23 cellular contexts compared by ENCODE assay signal in the genomic region with DNA sequence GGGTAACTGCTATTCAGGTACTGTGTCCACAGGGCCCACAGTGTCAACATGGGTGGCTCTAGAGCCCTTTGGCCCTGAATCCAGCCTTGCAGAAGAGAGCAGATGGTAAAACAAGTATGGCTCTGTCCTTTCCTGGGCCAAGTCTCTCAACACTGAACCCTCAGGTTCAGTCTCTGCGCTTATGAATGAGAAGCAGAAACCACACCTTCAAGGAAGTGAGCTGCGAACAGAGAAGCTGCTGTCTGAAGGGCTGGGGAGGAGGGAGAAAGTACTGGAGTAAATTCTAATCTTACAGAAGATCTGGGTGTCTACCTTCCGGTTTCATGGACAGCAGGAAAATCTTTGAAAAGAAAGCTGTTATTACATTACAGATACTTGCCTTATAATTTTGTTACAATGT. TPM values are rescaled to one million over a fixed set of nuclear protein-coding genes. Genes with fewer than 3 reads are reported as not detected.
DNase-seq lines count a peak whose midpoint lies in the region; ATAC-seq, FAIRE-seq and TF ChIP-seq lines count a peak whose summit lies in the region.
"Had no signal": no experiment of that assay in that cellular context is flagged by ENCODE, and none has a peak within 500 bp of the region (broad histone marks: within the 10 kb centered on the region; RNA-seq: fewer than 3 reads in every experiment).

No MANE protein-coding gene starts in this region.

- H3K9me2 ChIP-seq in PC-3 (replicated peaks; ENCODE audit: low read length), result no peaks in the 10 kb centered on the region
- H3K9me2 ChIP-seq: SK-N-SH had no signal

- no peaks in the 10 kb centered on the region for H3K27me3 ChIP-seq in PC-3 (ENCODE audit: low read length)
- H3K27me3 ChIP-seq in K562 (ENCODE audit: control insufficient read depth in 2 of 2, insufficient read depth in 2 of 2, low read length in 2 of 2), result no peaks in the 10 kb centered on the region
- H3K27me3 ChIP-seq in lower lobe of right lung (ENCODE audit: low read depth), result no peaks in the 10 kb centered on the region
- H3K27me3 ChIP-seq in esophagus muscularis mucosa, result no peaks in the 10 kb centered on the region
- H3K27me3 ChIP-seq: breast epithelium, tibial artery had no signal

- no peaks in the 10 kb centered on the region for H3K9me1 ChIP-seq in K562 (ENCODE audit: control insufficient read depth, insufficient read depth, low read length)

- no peak overlapping the region for H3K9ac ChIP-seq in PC-3 (ENCODE audit: low read length)
- H3K9ac ChIP-seq in K562 (ENCODE audit: insufficient read depth in 1 of 2, low read depth in 2 of 2, low read length in 2 of 2), result peak overlapping the region; percentile 36 to 81; a peak in 2 of 4 replicates
- H3K9ac ChIP-seq: parathyroid adenoma, SK-N-SH had no signal

- H3K36me3 ChIP-seq in PC-3 (ENCODE audit: low read depth, low read length) (peaks cover 64% of the 10 kb centered on the region), K562 (ENCODE audit: control insufficient read depth, insufficient read depth, low read length) (peaks cover 76% of the 10 kb centered on the region), lower lobe of right lung (peaks cover 71% of the 10 kb centered on the region), esophagus muscularis mucosa (peaks cover 67 to 71% (median 68%) of the 10 kb centered on the region in 4 donors)

- no peaks in the 10 kb centered on the region for H3K9me3 Mint-ChIP-seq in stimulated activated naive CD8-positive, alpha-beta T cell treated with anti-CD3 and anti-CD28 coated beads, Interleukin-15, Interleukin-2, amounts not matched to agents 100 ng/mL and 50 ng/mL, for 24 hours
- H3K9me3 Mint-ChIP-seq: dendritic cell treated with granulocyte-macrophage colony-stimulating factor and Interleukin-4, amounts not matched to agents 40 ng/mL and 50 ng/mL, for 4 days had no signal

- no peak for DNase-seq in stimulated activated naive CD8-positive, alpha-beta T cell treated with anti-CD3 and anti-CD28 coated beads, Interleukin-15, Interleukin-2, amounts not matched to agents 100 U/mL and 50 U/mL, for 24 hours
- DNase-seq in PC-3, result no peak
- no peak for DNase-seq in K562 (ENCODE audit: extremely low read depth in 1 of 4, low spot score in 3 of 4)
- DNase-seq in lower lobe of right lung, result no peak
- DNase-seq in NCI-H187 treated with DMSO at 0.1 percent for 48 hours (lab: John Stamatoyannopoulos, UW), result no peak
- DNase-seq in NOMO-1 treated with dmso at 0.1 percent for 144 hours (lab: John Stamatoyannopoulos, UW; ENCODE audit: unreplicated experiment), result no peak
- DNase-seq in esophagus muscularis mucosa (ENCODE audit: extremely low spot score), result no peak
- DNase-seq: activated gamma-delta T cell treated with Interleukin-2 at 50 U/mL for 16 hours; C1 segment of cervical spinal cord; DMS79 treated with DMSO at 0.1 percent for 48 hours; Karpas-422; NCI-H1417; NCI-H774; SK-N-SH; stimulated activated CD4-positive, alpha-beta T cell treated with anti-CD3 and anti-CD28 coated beads, Interleukin-4, amount 100 ng/mL, for 24 hours had no signal

- H3K36me3 Mint-ChIP-seq in stimulated activated naive CD8-positive, alpha-beta T cell treated with anti-CD3 and anti-CD28 coated beads, Interleukin-15, Interleukin-2, amounts not matched to agents 100 ng/mL and 50 ng/mL, for 24 hours (ENCODE audit: low read depth), result peaks cover 70% of the 10 kb centered on the region

- no peaks in the 10 kb centered on the region for H3K27me3 Mint-ChIP-seq in stimulated activated naive CD8-positive, alpha-beta T cell treated with anti-CD3 and anti-CD28 coated beads, Interleukin-15, Interleukin-2, amounts not matched to agents 100 ng/mL and 50 ng/mL, for 24 hours
- H3K27me3 Mint-ChIP-seq: dendritic cell treated with granulocyte-macrophage colony-stimulating factor and Interleukin-4, amounts not matched to agents 40 ng/mL and 50 ng/mL, for 4 days had no signal

- H3K9me3 ChIP-seq in PC-3 (ENCODE audit: low read length), result no peaks in the 10 kb centered on the region
- H3K9me3 ChIP-seq in K562 (replicated peaks; ENCODE audit: control insufficient read depth, insufficient read depth, low read depth, low read length), result no peaks in the 10 kb centered on the region
- no peaks in the 10 kb centered on the region for H3K9me3 ChIP-seq in lower lobe of right lung
- H3K9me3 ChIP-seq in esophagus muscularis mucosa, result no peaks in the 10 kb centered on the region
- H3K9me3 ChIP-seq: breast epithelium, HAP-1, SK-N-SH, tibial artery had no signal

- CTCF ChIA-PET in PC-3 (lab: Charles Lee), result no interaction called here
- CTCF ChIA-PET in K562 (lab: Yijun Ruan, JAX; ENCODE audit: low intra/inter-chr PET ratio), result no interaction called here

- intact Hi-C loops in PC-3 (cut with micrococcal nuclease), result no loop called here
- intact Hi-C loops in K562 (cut with micrococcal nuclease), result no loop called here
- intact Hi-C loops in lower lobe of right lung (cut with DNase I), result no loop called here
- intact Hi-C loops in esophagus muscularis mucosa (cut with DNase I), result no loop called here

- no peak for FAIRE-seq in K562 (lab: Jason Lieb, UNC)
- FAIRE-seq: RCC 7860 had no signal

- no peak for TF ChIP-seq RAD21 in K562 (CRISPR knock-in tag; conservative IDR thresholded peaks at IDR 0.05 in 1 of 2, IDR thresholded peaks at IDR 0.05 in 1 of 2)

- WGBS in K562 (ENCODE audit: insufficient coverage, low coverage, missing lambda C conversion rate), result 73% methylated on average over 3 of the region's 3 CpGs
- WGBS in esophagus muscularis mucosa, result 86% methylated on average over 3 of the region's 3 CpGs

- H3K27ac ChIP-seq in PC-3 (ENCODE audit: low read length), result no peak overlapping the region
- no peak overlapping the region for H3K27ac ChIP-seq in K562 (ENCODE audit: extremely low read depth, low read depth, low read length)
- H3K27ac ChIP-seq in lower lobe of right lung, result no peak overlapping the region
- H3K27ac ChIP-seq in esophagus muscularis mucosa (replicated peaks in 1 of 4), result no peak overlapping the region
- H3K27ac ChIP-seq: parathyroid adenoma, tibial artery had no signal

- ATAC-seq in stimulated activated naive CD8-positive, alpha-beta T cell treated with anti-CD3 and anti-CD28 coated beads, Interleukin-15, Interleukin-2, amounts not matched to agents 100 U/mL and 50 U/mL, for 24 hours, result no peak
- ATAC-seq in PC-3 (no peak), K562 (no peak), lower lobe of right lung (no peak)

- H3K4me1 Mint-ChIP-seq in stimulated activated naive CD8-positive, alpha-beta T cell treated with anti-CD3 and anti-CD28 coated beads, Interleukin-15, Interleukin-2, amounts not matched to agents 100 ng/mL and 50 ng/mL, for 24 hours (ENCODE audit: low read depth), result peaks cover 51% of the 10 kb centered on the region

- H3K4me2 ChIP-seq in PC-3 (ENCODE audit: low read length) (peak overlapping the region; percentile 75; the same call in 1 of the 2 replicates), K562 (ENCODE audit: insufficient read depth, low read length) (no peak overlapping the region)
- H3K4me2 ChIP-seq: SK-N-SH had no signal

- TF ChIP-seq CTCF in PC-3 (conservative IDR thresholded peaks at IDR 0.05; ENCODE audit: low read depth, low read length) (no peak), K562 (IDR thresholded peaks at IDR 0.05 in 2 of 3, conservative IDR thresholded peaks at IDR 0.05 in 1 of 3; ENCODE audit: insufficient read depth in 2 of 3, low read depth in 1 of 3, low read length in 3 of 3) (no peak), lower lobe of right lung (IDR thresholded peaks at IDR 0.05) (no peak), esophagus muscularis mucosa (IDR thresholded peaks at IDR 0.05) (no peak)

- H2AFZ ChIP-seq in PC-3 (ENCODE audit: low read length), result no peak overlapping the region
- no peak overlapping the region for H2AFZ ChIP-seq in K562 (ENCODE audit: low read depth, low read length)
- H2AFZ ChIP-seq: parathyroid adenoma had no signal

- H3K4me3 ChIP-seq in PC-3 (ENCODE audit: low read length) (peak overlapping the region; percentile 9; the same call in 1 of the 2 replicates), K562 (no peak overlapping the region), lower lobe of right lung (no peak overlapping the region), esophagus muscularis mucosa (no peak overlapping the region)
- H3K4me3 ChIP-seq: breast epithelium, HAP-1, tibial artery had no signal

- no peak for TF ChIP-seq POLR2A in K562 (conservative IDR thresholded peaks at IDR 0.05)
- no peak for TF ChIP-seq POLR2A in esophagus muscularis mucosa (IDR thresholded peaks at IDR 0.05; ENCODE audit: low read depth)

- H3K4me1 ChIP-seq in PC-3 (ENCODE audit: insufficient read depth, low read length), result peaks cover 27% of the 10 kb centered on the region
- peaks cover 19 to 26% of the 10 kb centered on the region in 2 experiments; a peak in 4 of 5 replicates for H3K4me1 ChIP-seq in K562 (replicated peaks in 1 of 2; ENCODE audit: control insufficient read depth in 2 of 2, insufficient read depth in 2 of 2, low read length in 2 of 2)
- H3K4me1 ChIP-seq in lower lobe of right lung, result peaks cover 43% of the 10 kb centered on the region
- H3K4me1 ChIP-seq in esophagus muscularis mucosa, result peaks cover 51 to 61% (median 54%) of the 10 kb centered on the region in 4 donors
- H3K4me1 ChIP-seq: breast epithelium had no signal

- BruUV-seq in PC-3 (replicated peaks; lab: Mats Ljungman, UMichigan) (no TSS peak), K562 (replicated peaks; lab: Mats Ljungman, UMichigan) (no TSS peak)

- H3K79me2 ChIP-seq in PC-3 (ENCODE audit: low read length), result peaks cover 62% of the 10 kb centered on the region
- H3K79me2 ChIP-seq in K562 (ENCODE audit: control insufficient read depth, insufficient read depth, low read length), result peaks cover 79% of the 10 kb centered on the region

- peak overlapping the region; percentile 77 for H3K27ac Mint-ChIP-seq in stimulated activated naive CD8-positive, alpha-beta T cell treated with anti-CD3 and anti-CD28 coated beads, Interleukin-15, Interleukin-2, amounts not matched to agents 100 ng/mL and 50 ng/mL, for 24 hours
- H3K27ac Mint-ChIP-seq: dendritic cell treated with granulocyte-macrophage colony-stimulating factor and Interleukin-4, amounts not matched to agents 40 ng/mL and 50 ng/mL, for 4 days had no signal

- POLR2A ChIA-PET in PC-3 (lab: Charles Lee; ENCODE audit: unreplicated experiment) (no interaction called here), K562 (lab: Yijun Ruan, JAX) (no interaction called here)

- H3K4me3 Mint-ChIP-seq in stimulated activated naive CD8-positive, alpha-beta T cell treated with anti-CD3 and anti-CD28 coated beads, Interleukin-15, Interleukin-2, amounts not matched to agents 100 ng/mL and 50 ng/mL, for 24 hours, result peak overlapping the region; percentile 81

- peaks cover 35% of the 10 kb centered on the region; the same call in 1 of the 2 replicates for H4K20me1 ChIP-seq in PC-3 (ENCODE audit: low read length)
- H4K20me1 ChIP-seq in K562 (replicated peaks; ENCODE audit: control insufficient read depth, insufficient read depth, low read length), result peaks cover 45% of the 10 kb centered on the region

- in situ Hi-C loops in K562 (cut with MboI), result no loop called here

- TF ChIP-seq EP300 in K562 (IDR thresholded peaks at IDR 0.05; ENCODE audit: low read length) (no peak), esophagus muscularis mucosa (IDR thresholded peaks at IDR 0.05) (no peak)

- no peaks in the 10 kb centered on the region for H3F3A ChIP-seq in PC-3 (ENCODE audit: low read length, unreplicated experiment)

RNA-seq across cellular contexts. Expression of a gene that starts 4.1 kb away (rescaled TPM):
- total RNA-seq in PC-3 (2014; rRNA removed) (107 and 139 TPM in 2 replicates), K562 (2014; rRNA removed) (248 and 298 TPM in 2 replicates), K562 (2014; rRNA removed; fragmentation: Illumina TruSeq; extraction: Trizol) (111 and 141 TPM in 2 replicates), K562 (2015; rRNA removed; fragmentation: Illumina TruSeq; extraction: Trizol) (140 and 152 TPM in 2 replicates), K562 (2021) (258 and 287 TPM in 2 replicates), lower lobe of right lung (54.3 TPM), esophagus muscularis mucosa (10 to 100 TPM; 45.7 to 60.1 (median 53.7) TPM)
- total RNA-seq in K562 (2011; cell fraction: chromatin; rRNA removed; ENCODE audit: low replicate concordance), result 345 and 988 TPM in 2 replicates
- total RNA-seq in K562 (2011; cell fraction: nucleolus; rRNA removed), result 627 and 629 TPM in 2 replicates
- 447 and 454 TPM in 2 replicates for total RNA-seq in K562 (2011; cell fraction: nucleoplasm; rRNA removed)
- polyA plus RNA-seq in K562 (2011; rRNA removed) (278 and 317 TPM in 2 replicates), K562 (2014; fragmentation: Illumina TruSeq; extraction: Trizol) (295 and 322 TPM in 2 replicates), K562 (2014; fragmentation: Nextera tagmentation; extraction: Ambion mirVana) (10 to 100 TPM; 11.2 to 34.9 TPM), K562 (2014; rRNA removed) (216 and 223 TPM in 2 replicates)
- 213 and 315 TPM in 2 replicates for polyA plus RNA-seq in K562 (2011; cell fraction: cytosol; rRNA removed)
- polyA plus RNA-seq in K562 (2011; cell fraction: nucleus; rRNA removed), result 714 and 782 TPM in 2 replicates
- polyA plus RNA-seq in K562 (2012), result 183 and 269 TPM in 2 replicates
- 276 and 311 TPM in 2 replicates for polyA minus RNA-seq in K562 (2011; rRNA and poly(A)+ RNA removed)
- 198 and 207 TPM in 2 replicates for polyA minus RNA-seq in K562 (2011; cell fraction: cytosol; rRNA and poly(A)+ RNA removed)
- 413 and 539 TPM in 2 replicates for polyA minus RNA-seq in K562 (2011; cell fraction: nucleus; rRNA and poly(A)+ RNA removed)

RNA-seq across cellular contexts. Expression of a gene that starts 18.6 kb away (rescaled TPM):
- total RNA-seq in PC-3 (2014; rRNA removed) (0.12 and 0.26 TPM in 2 replicates), K562 (2014; rRNA removed) (under 0.01 TPM in 1 of 2 replicates, not detected in the other), K562 (2014; rRNA removed; fragmentation: Illumina TruSeq; extraction: Trizol) (not detected in 2 replicates), K562 (2015; rRNA removed; fragmentation: Illumina TruSeq; extraction: Trizol) (not detected in 2 replicates), K562 (2021) (0.02 and 0.04 TPM in 2 replicates), lower lobe of right lung (2.5 TPM), esophagus muscularis mucosa (10 to 100 TPM in 2 of 4 donors, 1 to 10 TPM in 2; 7.3 to 15.5 (median 10.8) TPM)
- 0.11 and 0.79 TPM in 2 replicates for total RNA-seq in K562 (2011; cell fraction: chromatin; rRNA removed; ENCODE audit: low replicate concordance)
- total RNA-seq in K562 (2011; cell fraction: nucleolus; rRNA removed), result under 0.01 TPM in 1 of 2 replicates, not detected in the other
- 0.08 TPM in 1 of 2 replicates, not detected in the other for total RNA-seq in K562 (2011; cell fraction: nucleoplasm; rRNA removed)
- polyA plus RNA-seq in K562 (2011; rRNA removed) (0.01 and 0.03 TPM in 2 replicates), K562 (2014; fragmentation: Illumina TruSeq; extraction: Trizol) (0.01 and 0.03 TPM in 2 replicates), K562 (2014; fragmentation: Nextera tagmentation; extraction: Ambion mirVana) (not detected), K562 (2014; rRNA removed) (0.04 TPM in 1 of 2 replicates, not detected in the other)
- 0.01 and 0.03 TPM in 2 replicates for polyA plus RNA-seq in K562 (2011; cell fraction: cytosol; rRNA removed)
- 0.06 and 0.16 TPM in 2 replicates for polyA plus RNA-seq in K562 (2011; cell fraction: nucleus; rRNA removed)
- 0.03 and 0.04 TPM in 2 replicates for polyA plus RNA-seq in K562 (2012)
- not detected in 2 replicates for polyA minus RNA-seq in K562 (2011; rRNA and poly(A)+ RNA removed)
- polyA minus RNA-seq in K562 (2011; cell fraction: cytosol; rRNA and poly(A)+ RNA removed), result not detected in 2 replicates
- polyA minus RNA-seq in K562 (2011; cell fraction: nucleus; rRNA and poly(A)+ RNA removed), result 0.11 and 0.13 TPM in 2 replicates

RNA-seq across cellular contexts. Expression of a gene that starts 50.2 kb away (rescaled TPM):
- total RNA-seq in PC-3 (2014; rRNA removed), result not detected in 2 replicates
- not detected in 2 replicates for total RNA-seq in K562 (2011; cell fraction: chromatin; rRNA removed; ENCODE audit: low replicate concordance)
- total RNA-seq in K562 (2011; cell fraction: nucleolus; rRNA removed), result not detected in 2 replicates
- not detected in 2 replicates for total RNA-seq in K562 (2011; cell fraction: nucleoplasm; rRNA removed)
- not detected in 2 replicates for total RNA-seq in K562 (2014; rRNA removed)
- total RNA-seq in K562 (2014; rRNA removed; fragmentation: Illumina TruSeq; extraction: Trizol), result not detected in 2 replicates
- not detected in 2 replicates for total RNA-seq in K562 (2015; rRNA removed; fragmentation: Illumina TruSeq; extraction: Trizol)
- total RNA-seq in K562 (2021), result not detected in 2 replicates
- not detected in 2 replicates for polyA plus RNA-seq in K562 (2011; rRNA removed)
- not detected in 2 replicates for polyA plus RNA-seq in K562 (2011; cell fraction: cytosol; rRNA removed)
- not detected in 2 replicates for polyA plus RNA-seq in K562 (2011; cell fraction: nucleus; rRNA removed)
- not detected in 2 replicates for polyA plus RNA-seq in K562 (2012)
- not detected in 2 replicates for polyA plus RNA-seq in K562 (2014; fragmentation: Illumina TruSeq; extraction: Trizol)
- polyA plus RNA-seq in K562 (2014; fragmentation: Nextera tagmentation; extraction: Ambion mirVana), result not detected
- polyA plus RNA-seq in K562 (2014; rRNA removed), result not detected in 2 replicates
- not detected in 2 replicates for polyA minus RNA-seq in K562 (2011; rRNA and poly(A)+ RNA removed)
- not detected in 2 replicates for polyA minus RNA-seq in K562 (2011; cell fraction: cytosol; rRNA and poly(A)+ RNA removed)
- not detected in 2 replicates for polyA minus RNA-seq in K562 (2011; cell fraction: nucleus; rRNA and poly(A)+ RNA removed)
- total RNA-seq in lower lobe of right lung, result 183 TPM
- total RNA-seq in esophagus muscularis mucosa, result 100 to 1,000 TPM in 2 of 4 donors, 10 to 100 TPM in 2; 30.7 to 112 (median 77.2) TPM
- total RNA-seq: epithelial cell of proximal tubule had no signal
- polyA plus RNA-seq: SK-N-SH had no signal

Comparison
In these comparisons a context has a peak if more than half of its experiments do, and no peak if none do; other contexts are left out.
1. RNA of a gene that starts 50.2 kb away (total RNA-seq): 183 TPM in lower lobe of right lung (single experiment) and 30.7 to 112 TPM in esophagus muscularis mucosa; not detected in PC-3 and not detected in K562; every median in the first group is over 10 times any median in the second.